Comparison of ENCODE assay signal across 1 cellular context in genomic region chr11:3855808-3856491, GRCh38.
A peak's percentile ranks its signal among the peaks of the same experiment; 100 is the strongest.
TF ChIP-seq lines count a peak whose summit lies in the region.

No MANE protein-coding gene starts in this region.

TF ChIP-seq in H1, 55 proteins besides CTCF, POLR2A, EP300 and RAD21:
- no peak for TF ChIP-seq TCF12 (IDR thresholded peaks at IDR 0.05; ENCODE audit: low read depth, low read length)
- TF ChIP-seq SUZ12 (IDR thresholded peaks at IDR 0.05; ENCODE audit: low read length), result peak; percentile 53; the same call in 1 of the 2 replicates
- TF ChIP-seq TAF1 (IDR thresholded peaks at IDR 0.05; ENCODE audit: low read depth, low read length), result 0 out of 2 replicates have a peak, but pooled peaks have one; percentile 5
- TF ChIP-seq PHF8 (conservative IDR thresholded peaks at IDR 0.05; ENCODE audit: low read depth, low read length), result no peak
- no peak for TF ChIP-seq BRCA1 (IDR thresholded peaks at IDR 0.05; ENCODE audit: low read depth, low read length)
- TF ChIP-seq SAP30 (IDR thresholded peaks at IDR 0.05; ENCODE audit: insufficient read depth, insufficient replicate concordance, low read length), result no peak
- TF ChIP-seq KDM5A (IDR thresholded peaks at IDR 0.05; ENCODE audit: low read length), result no peak
- TF ChIP-seq CHD2 (IDR thresholded peaks at IDR 0.05; ENCODE audit: low read length), result no peak
- TF ChIP-seq ZNF274 (IDR thresholded peaks at IDR 0.05; ENCODE audit: borderline replicate concordance, extremely low read depth, low read length), result no peak
- TF ChIP-seq CTBP2 (IDR thresholded peaks at IDR 0.05; ENCODE audit: borderline replicate concordance, insufficient read depth, insufficient read length, low read length), result no peak
- no peak for TF ChIP-seq MAFK (IDR thresholded peaks at IDR 0.05; ENCODE audit: low read depth, low read length)
- 0 out of 4 replicates have a peak, but pooled peaks of 1 of the 2 experiments have one; percentile 39 for TF ChIP-seq SIN3A (conservative IDR thresholded peaks at IDR 0.05 in 1 of 2, IDR thresholded peaks at IDR 0.05 in 1 of 2; ENCODE audit: low read depth in 1 of 2, low read length in 2 of 2)
- TF ChIP-seq RNF2 (IDR thresholded peaks at IDR 0.05; ENCODE audit: borderline replicate concordance, low read depth, low read length, missing control alignments, poor library complexity, severe bottlenecking), result peak; percentile 26
- TF ChIP-seq JUND (IDR thresholded peaks at IDR 0.05; ENCODE audit: low read length), result no peak
- TF ChIP-seq SIRT6 (IDR thresholded peaks at IDR 0.05; ENCODE audit: low read length), result no peak
- TF ChIP-seq SP1 (IDR thresholded peaks at IDR 0.05; ENCODE audit: low read depth, low read length), result no peak
- no peak for TF ChIP-seq CREB1 (IDR thresholded peaks at IDR 0.05)
- no peak for TF ChIP-seq CHD1 (IDR thresholded peaks at IDR 0.05; ENCODE audit: low read depth, low read length)
- no peak for TF ChIP-seq JUN (IDR thresholded peaks at IDR 0.05; ENCODE audit: low read depth, low read length)
- no peak for TF ChIP-seq EGR1 (IDR thresholded peaks at IDR 0.05; ENCODE audit: borderline replicate concordance, low read depth, low read length)
- TF ChIP-seq TAF7 (optimal IDR thresholded peaks at IDR 0.05; ENCODE audit: borderline replicate concordance, low read depth, low read length), result no peak
- no peak for TF ChIP-seq POLR2AphosphoS5 (IDR thresholded peaks at IDR 0.05; ENCODE audit: low read depth, low read length)
- no peak for TF ChIP-seq CBX5 (IDR thresholded peaks at IDR 0.05; ENCODE audit: low read depth, low read length)
- TF ChIP-seq SRF (IDR thresholded peaks at IDR 0.05; ENCODE audit: low read depth, low read length), result no peak
- TF ChIP-seq, protein P1, sequence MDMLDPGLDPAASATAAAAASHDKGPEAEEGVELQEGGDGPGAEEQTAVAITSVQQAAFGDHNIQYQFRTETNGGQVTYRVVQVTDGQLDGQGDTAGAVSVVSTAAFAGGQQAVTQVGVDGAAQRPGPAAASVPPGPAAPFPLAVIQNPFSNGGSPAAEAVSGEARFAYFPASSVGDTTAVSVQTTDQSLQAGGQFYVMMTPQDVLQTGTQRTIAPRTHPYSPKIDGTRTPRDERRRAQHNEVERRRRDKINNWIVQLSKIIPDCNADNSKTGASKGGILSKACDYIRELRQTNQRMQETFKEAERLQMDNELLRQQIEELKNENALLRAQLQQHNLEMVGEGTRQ (IDR thresholded peaks at IDR 0.05; ENCODE audit: low read length), result no peak
- no peak for TF ChIP-seq BACH1 (IDR thresholded peaks at IDR 0.05; ENCODE audit: low read length)
- no peak for TF ChIP-seq NANOG (IDR thresholded peaks at IDR 0.05; ENCODE audit: insufficient read depth, low read depth, low read length, poor library complexity, severe bottlenecking)
- TF ChIP-seq MAX (IDR thresholded peaks at IDR 0.05), result peak; percentile 9; the same call in 1 of the 2 replicates
- TF ChIP-seq CBX8 (IDR thresholded peaks at IDR 0.05; ENCODE audit: borderline replicate concordance, low read depth, low read length), result no peak
- TF ChIP-seq TEAD4 (IDR thresholded peaks at IDR 0.05; ENCODE audit: low read depth, low read length), result no peak
- TF ChIP-seq, protein P2, sequence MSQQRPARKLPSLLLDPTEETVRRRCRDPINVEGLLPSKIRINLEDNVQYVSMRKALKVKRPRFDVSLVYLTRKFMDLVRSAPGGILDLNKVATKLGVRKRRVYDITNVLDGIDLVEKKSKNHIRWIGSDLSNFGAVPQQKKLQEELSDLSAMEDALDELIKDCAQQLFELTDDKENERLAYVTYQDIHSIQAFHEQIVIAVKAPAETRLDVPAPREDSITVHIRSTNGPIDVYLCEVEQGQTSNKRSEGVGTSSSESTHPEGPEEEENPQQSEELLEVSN (IDR thresholded peaks at IDR 0.05), result no peak; the same call in 1 of the 2 replicates
- TF ChIP-seq GABPA (IDR thresholded peaks at IDR 0.05; ENCODE audit: borderline replicate concordance, insufficient read depth, low read length), result no peak
- no peak for TF ChIP-seq SIX5 (IDR thresholded peaks at IDR 0.05; ENCODE audit: low read depth, low read length)
- TF ChIP-seq CEBPB (IDR thresholded peaks at IDR 0.05; ENCODE audit: low read depth, low read length), result no peak
- TF ChIP-seq RBBP5 (IDR thresholded peaks at IDR 0.05; ENCODE audit: borderline replicate concordance, low read depth, low read length), result no peak
- no peak for TF ChIP-seq ASH2L (IDR thresholded peaks at IDR 0.05; ENCODE audit: low read length)
- TF ChIP-seq HDAC2 (IDR thresholded peaks at IDR 0.05; ENCODE audit: borderline replicate concordance in 1 of 2, low read depth in 2 of 2, low read length in 2 of 2), result 0 out of 4 replicates have a peak, but pooled peaks of 1 of the 2 experiments have one; percentile 19
- no peak for TF ChIP-seq TBP (IDR thresholded peaks at IDR 0.05; ENCODE audit: low read depth, low read length)
- TF ChIP-seq, protein P3, sequence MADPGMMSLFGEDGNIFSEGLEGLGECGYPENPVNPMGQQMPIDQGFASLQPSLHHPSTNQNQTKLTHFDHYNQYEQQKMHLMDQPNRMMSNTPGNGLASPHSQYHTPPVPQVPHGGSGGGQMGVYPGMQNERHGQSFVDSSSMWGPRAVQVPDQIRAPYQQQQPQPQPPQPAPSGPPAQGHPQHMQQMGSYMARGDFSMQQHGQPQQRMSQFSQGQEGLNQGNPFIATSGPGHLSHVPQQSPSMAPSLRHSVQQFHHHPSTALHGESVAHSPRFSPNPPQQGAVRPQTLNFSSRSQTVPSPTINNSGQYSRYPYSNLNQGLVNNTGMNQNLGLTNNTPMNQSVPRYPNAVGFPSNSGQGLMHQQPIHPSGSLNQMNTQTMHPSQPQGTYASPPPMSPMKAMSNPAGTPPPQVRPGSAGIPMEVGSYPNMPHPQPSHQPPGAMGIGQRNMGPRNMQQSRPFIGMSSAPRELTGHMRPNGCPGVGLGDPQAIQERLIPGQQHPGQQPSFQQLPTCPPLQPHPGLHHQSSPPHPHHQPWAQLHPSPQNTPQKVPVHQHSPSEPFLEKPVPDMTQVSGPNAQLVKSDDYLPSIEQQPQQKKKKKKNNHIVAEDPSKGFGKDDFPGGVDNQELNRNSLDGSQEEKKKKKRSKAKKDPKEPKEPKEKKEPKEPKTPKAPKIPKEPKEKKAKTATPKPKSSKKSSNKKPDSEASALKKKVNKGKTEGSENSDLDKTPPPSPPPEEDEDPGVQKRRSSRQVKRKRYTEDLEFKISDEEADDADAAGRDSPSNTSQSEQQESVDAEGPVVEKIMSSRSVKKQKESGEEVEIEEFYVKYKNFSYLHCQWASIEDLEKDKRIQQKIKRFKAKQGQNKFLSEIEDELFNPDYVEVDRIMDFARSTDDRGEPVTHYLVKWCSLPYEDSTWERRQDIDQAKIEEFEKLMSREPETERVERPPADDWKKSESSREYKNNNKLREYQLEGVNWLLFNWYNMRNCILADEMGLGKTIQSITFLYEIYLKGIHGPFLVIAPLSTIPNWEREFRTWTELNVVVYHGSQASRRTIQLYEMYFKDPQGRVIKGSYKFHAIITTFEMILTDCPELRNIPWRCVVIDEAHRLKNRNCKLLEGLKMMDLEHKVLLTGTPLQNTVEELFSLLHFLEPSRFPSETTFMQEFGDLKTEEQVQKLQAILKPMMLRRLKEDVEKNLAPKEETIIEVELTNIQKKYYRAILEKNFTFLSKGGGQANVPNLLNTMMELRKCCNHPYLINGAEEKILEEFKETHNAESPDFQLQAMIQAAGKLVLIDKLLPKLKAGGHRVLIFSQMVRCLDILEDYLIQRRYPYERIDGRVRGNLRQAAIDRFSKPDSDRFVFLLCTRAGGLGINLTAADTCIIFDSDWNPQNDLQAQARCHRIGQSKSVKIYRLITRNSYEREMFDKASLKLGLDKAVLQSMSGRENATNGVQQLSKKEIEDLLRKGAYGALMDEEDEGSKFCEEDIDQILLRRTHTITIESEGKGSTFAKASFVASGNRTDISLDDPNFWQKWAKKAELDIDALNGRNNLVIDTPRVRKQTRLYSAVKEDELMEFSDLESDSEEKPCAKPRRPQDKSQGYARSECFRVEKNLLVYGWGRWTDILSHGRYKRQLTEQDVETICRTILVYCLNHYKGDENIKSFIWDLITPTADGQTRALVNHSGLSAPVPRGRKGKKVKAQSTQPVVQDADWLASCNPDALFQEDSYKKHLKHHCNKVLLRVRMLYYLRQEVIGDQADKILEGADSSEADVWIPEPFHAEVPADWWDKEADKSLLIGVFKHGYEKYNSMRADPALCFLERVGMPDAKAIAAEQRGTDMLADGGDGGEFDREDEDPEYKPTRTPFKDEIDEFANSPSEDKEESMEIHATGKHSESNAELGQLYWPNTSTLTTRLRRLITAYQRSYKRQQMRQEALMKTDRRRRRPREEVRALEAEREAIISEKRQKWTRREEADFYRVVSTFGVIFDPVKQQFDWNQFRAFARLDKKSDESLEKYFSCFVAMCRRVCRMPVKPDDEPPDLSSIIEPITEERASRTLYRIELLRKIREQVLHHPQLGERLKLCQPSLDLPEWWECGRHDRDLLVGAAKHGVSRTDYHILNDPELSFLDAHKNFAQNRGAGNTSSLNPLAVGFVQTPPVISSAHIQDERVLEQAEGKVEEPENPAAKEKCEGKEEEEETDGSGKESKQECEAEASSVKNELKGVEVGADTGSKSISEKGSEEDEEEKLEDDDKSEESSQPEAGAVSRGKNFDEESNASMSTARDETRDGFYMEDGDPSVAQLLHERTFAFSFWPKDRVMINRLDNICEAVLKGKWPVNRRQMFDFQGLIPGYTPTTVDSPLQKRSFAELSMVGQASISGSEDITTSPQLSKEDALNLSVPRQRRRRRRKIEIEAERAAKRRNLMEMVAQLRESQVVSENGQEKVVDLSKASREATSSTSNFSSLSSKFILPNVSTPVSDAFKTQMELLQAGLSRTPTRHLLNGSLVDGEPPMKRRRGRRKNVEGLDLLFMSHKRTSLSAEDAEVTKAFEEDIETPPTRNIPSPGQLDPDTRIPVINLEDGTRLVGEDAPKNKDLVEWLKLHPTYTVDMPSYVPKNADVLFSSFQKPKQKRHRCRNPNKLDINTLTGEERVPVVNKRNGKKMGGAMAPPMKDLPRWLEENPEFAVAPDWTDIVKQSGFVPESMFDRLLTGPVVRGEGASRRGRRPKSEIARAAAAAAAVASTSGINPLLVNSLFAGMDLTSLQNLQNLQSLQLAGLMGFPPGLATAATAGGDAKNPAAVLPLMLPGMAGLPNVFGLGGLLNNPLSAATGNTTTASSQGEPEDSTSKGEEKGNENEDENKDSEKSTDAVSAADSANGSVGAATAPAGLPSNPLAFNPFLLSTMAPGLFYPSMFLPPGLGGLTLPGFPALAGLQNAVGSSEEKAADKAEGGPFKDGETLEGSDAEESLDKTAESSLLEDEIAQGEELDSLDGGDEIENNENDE (IDR thresholded peaks at IDR 0.05; ENCODE audit: insufficient replicate concordance, low read length), result no peak
- TF ChIP-seq GTF2F1 (IDR thresholded peaks at IDR 0.05; ENCODE audit: borderline replicate concordance, low read depth, low read length), result no peak
- no peak for TF ChIP-seq FOSL1 (IDR thresholded peaks at IDR 0.05; ENCODE audit: insufficient read depth, low read depth, low read length)
- no peak for TF ChIP-seq SP2 (IDR thresholded peaks at IDR 0.05; ENCODE audit: low read length)
- TF ChIP-seq, protein P4, sequence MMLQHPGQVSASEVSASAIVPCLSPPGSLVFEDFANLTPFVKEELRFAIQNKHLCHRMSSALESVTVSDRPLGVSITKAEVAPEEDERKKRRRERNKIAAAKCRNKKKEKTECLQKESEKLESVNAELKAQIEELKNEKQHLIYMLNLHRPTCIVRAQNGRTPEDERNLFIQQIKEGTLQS (IDR thresholded peaks at IDR 0.05; ENCODE audit: insufficient read depth, low read depth, low read length), result no peak
- TF ChIP-seq KDM4A (IDR thresholded peaks at IDR 0.05; ENCODE audit: low read depth, low read length, severe bottlenecking), result peak; percentile 32
- no peak for TF ChIP-seq NRF1 (IDR thresholded peaks at IDR 0.05; ENCODE audit: low read depth, low read length)
- TF ChIP-seq YY1 (IDR thresholded peaks at IDR 0.05; ENCODE audit: low read depth, low read length), result no peak
- no peak for TF ChIP-seq POU5F1 (IDR thresholded peaks at IDR 0.05; ENCODE audit: low read depth, low read length)
- peak; percentile 41 for TF ChIP-seq EZH2 (IDR thresholded peaks at IDR 0.05; ENCODE audit: low read depth, low read length, severe bottlenecking)
